ENCODE assay signal across 1 cellular context in genomic region chr5:108642170-108642906, GRCh38.
A peak's percentile ranks its signal among the peaks of the same experiment; 100 is the strongest.
TF ChIP-seq lines count a peak whose summit lies in the region.

No MANE protein-coding gene starts in this region.

TF ChIP-seq in HEK293, 187 proteins besides CTCF, POLR2A, EP300 and RAD21 (continued from another document):
- peak; percentile 68 for TF ChIP-seq PRDM1 (tag by site-specific recombination; IDR thresholded peaks at IDR 0.05)
- TF ChIP-seq ZNF19 (tag by site-specific recombination; IDR thresholded peaks at IDR 0.05; ENCODE audit: low read depth): no peak
- no peak for TF ChIP-seq ZNF521 (tag by site-specific recombination; IDR thresholded peaks at IDR 0.05)
- no peak for TF ChIP-seq ZNF610 (tag by site-specific recombination; IDR thresholded peaks at IDR 0.05; ENCODE audit: borderline replicate concordance)
- no peak for TF ChIP-seq ZNF585B (tag by site-specific recombination; IDR thresholded peaks at IDR 0.05)
- no peak for TF ChIP-seq SP3 (tag by site-specific recombination; IDR thresholded peaks at IDR 0.05)
- TF ChIP-seq ZEB2 (tag by site-specific recombination; IDR thresholded peaks at IDR 0.05): no peak
- TF ChIP-seq INSM2 (tag by site-specific recombination; IDR thresholded peaks at IDR 0.05): no peak
- no peak for TF ChIP-seq ZNF239 (tag by site-specific recombination; IDR thresholded peaks at IDR 0.05)
- TF ChIP-seq ZNF18 (tag by site-specific recombination; IDR thresholded peaks at IDR 0.05): no peak
- TF ChIP-seq ZNF555 (tag by site-specific recombination; conservative IDR thresholded peaks at IDR 0.05): no peak
- TF ChIP-seq ZFP3 (tag by site-specific recombination; IDR thresholded peaks at IDR 0.05; ENCODE audit: low read depth): no peak
- TF ChIP-seq ZNF114 (tag by site-specific recombination; IDR thresholded peaks at IDR 0.05): no peak
- no peak for TF ChIP-seq ZNF785 (tag by site-specific recombination; IDR thresholded peaks at IDR 0.05)
- no peak for TF ChIP-seq ZNF324 (tag by site-specific recombination; IDR thresholded peaks at IDR 0.05)
- no peak; the same call in 1 of the 2 replicates for TF ChIP-seq ZNF335 (tag by site-specific recombination; conservative IDR thresholded peaks at IDR 0.05)
- TF ChIP-seq ZNF654 (tag by site-specific recombination; IDR thresholded peaks at IDR 0.05; ENCODE audit: low read depth): peak; percentile 97
- TF ChIP-seq ATF2 (tag by site-specific recombination; IDR thresholded peaks at IDR 0.05; ENCODE audit: low read depth): no peak
- no peak; the same call in 1 of the 2 replicates for TF ChIP-seq ZBTB6 (tag by site-specific recombination; IDR thresholded peaks at IDR 0.05)
- TF ChIP-seq ZNF704 (tag by site-specific recombination; IDR thresholded peaks at IDR 0.05): no peak
- no peak for TF ChIP-seq ZNF416 (tag by site-specific recombination; IDR thresholded peaks at IDR 0.05)
- no peak for TF ChIP-seq ZNF843 (tag by site-specific recombination; IDR thresholded peaks at IDR 0.05)
- no peak for TF ChIP-seq ZNF354C (tag by site-specific recombination; IDR thresholded peaks at IDR 0.05; ENCODE audit: borderline replicate concordance, low read depth)
- TF ChIP-seq ZNF664 (tag by site-specific recombination; IDR thresholded peaks at IDR 0.05): no peak
- no peak for TF ChIP-seq ZNF175 (tag by site-specific recombination; IDR thresholded peaks at IDR 0.05)
- TF ChIP-seq ZNF169 (tag by site-specific recombination; IDR thresholded peaks at IDR 0.05): no peak
- no peak for TF ChIP-seq PRDM2 (tag by site-specific recombination; IDR thresholded peaks at IDR 0.05; ENCODE audit: borderline replicate concordance)
- 0 out of 2 replicates have a peak, but pooled peaks have one; percentile 19 for TF ChIP-seq SP7 (tag by site-specific recombination; IDR thresholded peaks at IDR 0.05)
- TF ChIP-seq KLF8 (tag by site-specific recombination; IDR thresholded peaks at IDR 0.05): no peak
- TF ChIP-seq ZFP41 (tag by site-specific recombination; IDR thresholded peaks at IDR 0.05; ENCODE audit: borderline replicate concordance): no peak
- no peak for TF ChIP-seq ZNF146 (tag by site-specific recombination; IDR thresholded peaks at IDR 0.05)
- TF ChIP-seq GLIS2 (tag by site-specific recombination; IDR thresholded peaks at IDR 0.05): peak; percentile 48
- no peak for TF ChIP-seq ZNF600 (tag by site-specific recombination; IDR thresholded peaks at IDR 0.05)
- no peak for TF ChIP-seq ZNF37A (tag by site-specific recombination; IDR thresholded peaks at IDR 0.05)
- TF ChIP-seq GLIS1 (tag by site-specific recombination; IDR thresholded peaks at IDR 0.05): peak; percentile 85
- TF ChIP-seq SALL2 (tag by site-specific recombination; IDR thresholded peaks at IDR 0.05; ENCODE audit: borderline replicate concordance): no peak
- no peak for TF ChIP-seq YY2 (tag by site-specific recombination; IDR thresholded peaks at IDR 0.05)
- TF ChIP-seq ZNF660 (tag by site-specific recombination; IDR thresholded peaks at IDR 0.05): peak; percentile 75; the same call in 1 of the 2 replicates
- TF ChIP-seq ZNF548 (tag by site-specific recombination; IDR thresholded peaks at IDR 0.05): no peak
- no peak for TF ChIP-seq ZNF510 (tag by site-specific recombination; IDR thresholded peaks at IDR 0.05; ENCODE audit: insufficient replicate concordance)
- peak; percentile 43; the same call in 1 of the 2 replicates for TF ChIP-seq ZNF580 (tag by site-specific recombination; IDR thresholded peaks at IDR 0.05)
